ENCODE assay signal across 20 cellular contexts in the genomic region with DNA sequence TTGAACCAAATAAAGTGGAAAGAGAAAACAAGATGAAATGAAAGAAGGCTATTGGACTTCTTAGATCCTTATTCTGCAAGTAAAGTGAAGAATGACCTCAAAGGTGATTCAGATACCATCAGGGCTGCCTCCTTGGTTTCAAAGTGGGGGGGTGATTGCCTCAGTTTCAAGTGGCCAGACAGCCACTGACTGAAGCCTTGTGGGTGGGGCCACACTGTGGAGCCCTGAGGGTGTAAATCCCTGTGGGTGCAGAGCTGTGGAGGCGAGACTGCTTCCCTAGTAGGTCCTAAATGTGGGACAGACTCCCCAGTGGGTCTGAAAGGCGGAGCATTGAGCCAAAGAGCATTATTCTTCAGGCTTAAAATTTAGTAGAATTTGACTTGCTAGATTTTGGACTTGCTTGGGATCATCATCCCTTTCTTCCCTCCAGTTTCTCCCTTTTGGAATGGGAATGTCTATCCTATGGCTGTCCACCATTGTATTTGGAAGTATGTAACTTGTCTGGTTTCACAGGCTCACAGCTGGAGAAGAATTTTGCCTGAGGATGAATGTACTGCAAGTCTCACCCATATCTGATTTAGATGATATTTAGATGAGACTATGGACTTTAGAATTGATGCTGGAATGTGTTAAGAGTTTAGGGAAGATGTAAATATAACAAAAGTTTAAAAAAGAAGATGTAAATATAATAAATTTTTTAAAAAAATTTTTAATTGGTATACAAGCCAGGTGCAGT.
"Had no signal": no experiment of that assay in that cellular context is flagged by ENCODE, and none has a peak within 500 bp of the region (broad histone marks: within the 10 kb centered on the region; RNA-seq: fewer than 3 reads in every experiment).

No MANE protein-coding gene starts in this region.

- H3K36me3 ChIP-seq: brain microvascular endothelial cell, colonic mucosa, lower lobe of right lung, neutrophil, pancreas, right lobe of liver had no signal

- H3K4me3 ChIP-seq: colonic mucosa, lower lobe of right lung, pancreas, right lobe of liver had no signal

- H3K9me3 ChIP-seq: colonic mucosa, lower lobe of right lung, neutrophil, pancreas, right lobe of liver had no signal

- H3K27me3 ChIP-seq: brain microvascular endothelial cell, colonic mucosa, pancreas, right lobe of liver had no signal

- DNase-seq: activated CD4-positive, alpha-beta T cell treated with anti-CD3 and anti-CD28 coated beads, Interleukin-2, amount 50 U/mL, for 48 hours; activated CD4-positive, CD25-positive, alpha-beta regulatory T cell; activated CD8-positive, alpha-beta memory T cell treated with anti-CD3 and anti-CD28 coated beads, Interleukin-2, amount 50 U/mL, for 48 hours; activated gamma-delta T cell treated with Interleukin-2 at 50 U/mL for 16 hours; aorta; brain microvascular endothelial cell; central memory CD4-positive, alpha-beta T cell; colonic mucosa; endodermal cell; foreskin fibroblast; left colon; lower lobe of right lung; naive thymus-derived CD8-positive, alpha-beta T cell; pancreas; right lobe of liver; small intestine; stimulated activated CD4-positive, alpha-beta T cell treated with anti-CD3 and anti-CD28 coated beads, Interleukin-15, amount 100 ng/mL, for 24 hours; stimulated activated CD4-positive, alpha-beta T cell treated with anti-CD3 and anti-CD28 coated beads, Interleukin-4, amount 100 ng/mL, for 1 hour had no signal

- H3K4me3 Mint-ChIP-seq: endodermal cell had no signal

- H3K27ac ChIP-seq: brain microvascular endothelial cell, colonic mucosa, epithelial cell of prostate, lower lobe of right lung, neutrophil, pancreas, right lobe of liver had no signal

- ATAC-seq: left colon; lower lobe of right lung; naive thymus-derived CD8-positive, alpha-beta T cell; pancreas; right lobe of liver had no signal

- H3K27ac Mint-ChIP-seq: endodermal cell had no signal

- H3K4me1 ChIP-seq: lower lobe of right lung, pancreas, right lobe of liver had no signal
